In the genomic region with DNA sequence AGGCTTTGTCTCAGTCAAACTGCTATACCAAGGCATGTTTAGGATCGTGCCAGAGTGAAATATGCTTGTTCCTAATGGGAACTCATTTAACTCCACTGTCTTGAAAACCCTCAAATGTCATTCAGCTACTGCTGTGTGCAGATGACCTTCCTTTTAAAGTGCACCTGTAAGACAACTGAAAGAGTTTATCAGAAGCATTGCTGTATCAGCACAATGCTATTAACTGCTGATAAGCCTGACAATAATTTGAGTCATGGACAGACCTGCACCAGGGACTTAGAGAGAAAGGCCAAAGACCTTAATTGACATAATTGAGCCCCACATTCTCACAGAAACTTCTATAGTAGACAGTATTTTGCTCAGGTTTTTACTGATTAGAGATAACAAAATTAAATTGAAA, we compare ENCODE assay signal across 22 cellular contexts.
"Had no signal": no experiment of that assay in that cellular context is flagged by ENCODE, and none has a peak within 500 bp of the region (broad histone marks: within the 10 kb centered on the region; RNA-seq: fewer than 3 reads in every experiment).

No MANE protein-coding gene starts in this region.

- DNase-seq: Karpas-422, KBM-7, MG63, NCI-H1092 treated with DMSO at 0.1 percent for 48 hours, NCI-H1436 treated with DMSO at 0.1 percent for 48 hours, NCI-H187, NCI-H2029, NCI-H2081 treated with DMSO at 0.1 percent for 48 hours, NCI-H2171, NCI-H226, NCI-H446, NCI-H510A, NCI-H524 treated with DMSO at 0.1 percent for 48 hours, NCI-H69, NCI-H774, PC-3, SHP77 had no signal

- H3K9me3 ChIP-seq: MG63 had no signal

- ATAC-seq: Panc1, PC-3, SK-N-SH treated with all-trans-retinoic acid at 6 μM for 48 hours had no signal

- FAIRE-seq: HTR-8/SVneo had no signal

- H3K36me3 ChIP-seq: MG63 had no signal

- H3K4me3 ChIP-seq: MG63 had no signal

- H3K27me3 ChIP-seq: MG63 had no signal

- H3K27ac ChIP-seq: HL-60, RWPE1 had no signal
